ENCODE assay signal across 1 cellular context in the genomic region with DNA sequence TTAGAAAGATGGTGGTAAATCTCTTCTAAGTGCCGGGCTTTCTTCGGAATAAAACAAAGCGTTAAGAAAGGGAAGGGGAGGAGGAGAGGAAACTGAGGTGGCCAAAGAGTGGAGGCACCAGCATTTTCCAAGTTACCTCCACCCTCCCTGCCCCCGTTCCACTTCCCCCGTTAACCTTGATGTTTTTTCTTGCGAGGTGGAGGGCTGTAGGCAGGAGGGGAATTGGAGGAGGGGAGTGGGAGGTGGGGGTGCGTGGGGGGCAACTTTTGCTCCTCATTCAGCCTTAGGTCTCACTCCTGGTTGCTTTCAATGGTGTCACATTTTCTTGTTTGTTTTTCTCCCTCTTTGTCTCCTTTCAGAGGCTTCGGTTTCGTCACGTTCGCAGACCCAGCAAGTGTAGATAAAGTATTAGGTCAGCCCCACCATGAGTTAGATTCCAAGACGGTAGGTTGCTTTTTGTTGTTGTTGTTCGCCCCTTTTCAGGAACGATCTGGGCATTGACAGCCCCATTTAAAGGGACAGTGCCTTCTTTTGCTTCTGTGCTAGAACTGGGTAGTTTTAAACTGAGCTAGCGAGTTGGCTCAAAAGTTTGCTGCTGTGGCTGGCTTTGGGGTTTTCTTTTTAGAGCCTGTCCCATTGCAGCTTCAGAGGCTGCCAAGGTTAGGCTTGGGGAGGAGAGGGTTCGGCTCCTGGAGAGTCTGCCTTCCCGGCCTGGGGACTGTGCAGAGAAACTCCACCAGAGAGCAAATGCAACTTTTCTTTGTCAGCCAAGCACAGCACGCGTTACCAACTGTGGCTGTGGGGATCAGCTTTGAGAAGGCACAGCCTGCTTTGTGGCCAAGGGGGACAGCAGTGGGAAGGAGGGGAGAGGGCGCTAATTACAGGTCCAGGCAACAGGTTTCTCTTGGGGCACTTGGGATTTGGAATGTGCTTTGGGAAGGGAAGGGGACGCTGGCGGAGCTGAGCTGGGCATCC.
TF ChIP-seq lines count a peak whose summit lies in the region.

No MANE protein-coding gene starts in this region.

TF ChIP-seq in GM23338, 12 proteins besides CTCF, POLR2A, EP300 and RAD21:
- TF ChIP-seq, protein P1, sequence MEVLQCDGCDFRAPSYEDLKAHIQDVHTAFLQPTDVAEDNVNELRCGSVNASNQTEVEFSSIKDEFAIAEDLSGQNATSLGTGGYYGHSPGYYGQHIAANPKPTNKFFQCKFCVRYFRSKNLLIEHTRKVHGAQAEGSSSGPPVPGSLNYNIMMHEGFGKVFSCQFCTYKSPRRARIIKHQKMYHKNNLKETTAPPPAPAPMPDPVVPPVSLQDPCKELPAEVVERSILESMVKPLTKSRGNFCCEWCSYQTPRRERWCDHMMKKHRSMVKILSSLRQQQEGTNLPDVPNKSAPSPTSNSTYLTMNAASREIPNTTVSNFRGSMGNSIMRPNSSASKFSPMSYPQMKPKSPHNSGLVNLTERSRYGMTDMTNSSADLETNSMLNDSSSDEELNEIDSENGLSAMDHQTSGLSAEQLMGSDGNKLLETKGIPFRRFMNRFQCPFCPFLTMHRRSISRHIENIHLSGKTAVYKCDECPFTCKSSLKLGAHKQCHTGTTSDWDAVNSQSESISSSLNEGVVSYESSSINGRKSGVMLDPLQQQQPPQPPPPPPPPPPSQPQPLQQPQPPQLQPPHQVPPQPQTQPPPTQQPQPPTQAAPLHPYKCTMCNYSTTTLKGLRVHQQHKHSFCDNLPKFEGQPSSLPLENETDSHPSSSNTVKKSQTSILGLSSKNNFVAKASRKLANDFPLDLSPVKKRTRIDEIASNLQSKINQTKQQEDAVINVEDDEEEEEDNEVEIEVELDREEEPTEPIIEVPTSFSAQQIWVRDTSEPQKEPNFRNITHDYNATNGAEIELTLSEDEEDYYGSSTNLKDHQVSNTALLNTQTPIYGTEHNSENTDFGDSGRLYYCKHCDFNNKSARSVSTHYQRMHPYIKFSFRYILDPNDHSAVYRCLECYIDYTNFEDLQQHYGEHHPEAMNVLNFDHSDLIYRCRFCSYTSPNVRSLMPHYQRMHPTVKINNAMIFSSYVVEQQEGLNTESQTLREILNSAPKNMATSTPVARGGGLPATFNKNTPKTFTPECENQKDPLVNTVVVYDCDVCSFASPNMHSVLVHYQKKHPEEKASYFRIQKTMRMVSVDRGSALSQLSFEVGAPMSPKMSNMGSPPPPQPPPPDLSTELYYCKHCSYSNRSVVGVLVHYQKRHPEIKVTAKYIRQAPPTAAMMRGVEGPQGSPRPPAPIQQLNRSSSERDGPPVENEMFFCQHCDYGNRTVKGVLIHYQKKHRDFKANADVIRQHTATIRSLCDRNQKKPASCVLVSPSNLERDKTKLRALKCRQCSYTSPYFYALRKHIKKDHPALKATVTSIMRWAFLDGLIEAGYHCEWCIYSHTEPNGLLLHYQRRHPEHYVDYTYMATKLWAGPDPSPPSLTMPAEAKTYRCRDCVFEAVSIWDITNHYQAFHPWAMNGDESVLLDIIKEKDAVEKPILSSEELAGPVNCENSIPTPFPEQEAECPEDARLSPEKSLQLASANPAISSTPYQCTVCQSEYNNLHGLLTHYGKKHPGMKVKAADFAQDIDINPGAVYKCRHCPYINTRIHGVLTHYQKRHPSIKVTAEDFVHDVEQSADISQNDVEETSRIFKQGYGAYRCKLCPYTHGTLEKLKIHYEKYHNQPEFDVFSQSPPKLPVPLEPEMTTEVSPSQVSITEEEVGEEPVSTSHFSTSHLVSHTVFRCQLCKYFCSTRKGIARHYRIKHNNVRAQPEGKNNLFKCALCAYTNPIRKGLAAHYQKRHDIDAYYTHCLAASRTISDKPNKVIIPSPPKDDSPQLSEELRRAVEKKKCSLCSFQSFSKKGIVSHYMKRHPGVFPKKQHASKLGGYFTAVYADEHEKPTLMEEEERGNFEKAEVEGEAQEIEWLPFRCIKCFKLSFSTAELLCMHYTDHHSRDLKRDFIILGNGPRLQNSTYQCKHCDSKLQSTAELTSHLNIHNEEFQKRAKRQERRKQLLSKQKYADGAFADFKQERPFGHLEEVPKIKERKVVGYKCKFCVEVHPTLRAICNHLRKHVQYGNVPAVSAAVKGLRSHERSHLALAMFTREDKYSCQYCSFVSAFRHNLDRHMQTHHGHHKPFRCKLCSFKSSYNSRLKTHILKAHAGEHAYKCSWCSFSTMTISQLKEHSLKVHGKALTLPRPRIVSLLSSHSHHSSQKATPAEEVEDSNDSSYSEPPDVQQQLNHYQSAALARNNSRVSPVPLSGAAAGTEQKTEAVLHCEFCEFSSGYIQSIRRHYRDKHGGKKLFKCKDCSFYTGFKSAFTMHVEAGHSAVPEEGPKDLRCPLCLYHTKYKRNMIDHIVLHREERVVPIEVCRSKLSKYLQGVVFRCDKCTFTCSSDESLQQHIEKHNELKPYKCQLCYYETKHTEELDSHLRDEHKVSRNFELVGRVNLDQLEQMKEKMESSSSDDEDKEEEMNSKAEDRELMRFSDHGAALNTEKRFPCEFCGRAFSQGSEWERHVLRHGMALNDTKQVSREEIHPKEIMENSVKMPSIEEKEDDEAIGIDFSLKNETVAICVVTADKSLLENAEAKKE (CRISPR knock-in tag; IDR thresholded peaks at IDR 0.05): no peak
- TF ChIP-seq EZH2 (IDR thresholded peaks at IDR 0.05; ENCODE audit: low read depth, unreplicated experiment) (no peak), CREB1 (CRISPR knock-in tag; IDR thresholded peaks at IDR 0.05; ENCODE audit: low read depth) (no peak), ZNF114 (CRISPR knock-in tag; IDR thresholded peaks at IDR 0.05) (no peak), POLR2AphosphoS5 (IDR thresholded peaks at IDR 0.05; ENCODE audit: low read depth) (no peak), JUNB (IDR thresholded peaks at IDR 0.05; ENCODE audit: unreplicated experiment) (no peak), EZH2phosphoT487 (IDR thresholded peaks at IDR 0.05; ENCODE audit: unreplicated experiment) (no peak)
- TF ChIP-seq, protein P2, sequence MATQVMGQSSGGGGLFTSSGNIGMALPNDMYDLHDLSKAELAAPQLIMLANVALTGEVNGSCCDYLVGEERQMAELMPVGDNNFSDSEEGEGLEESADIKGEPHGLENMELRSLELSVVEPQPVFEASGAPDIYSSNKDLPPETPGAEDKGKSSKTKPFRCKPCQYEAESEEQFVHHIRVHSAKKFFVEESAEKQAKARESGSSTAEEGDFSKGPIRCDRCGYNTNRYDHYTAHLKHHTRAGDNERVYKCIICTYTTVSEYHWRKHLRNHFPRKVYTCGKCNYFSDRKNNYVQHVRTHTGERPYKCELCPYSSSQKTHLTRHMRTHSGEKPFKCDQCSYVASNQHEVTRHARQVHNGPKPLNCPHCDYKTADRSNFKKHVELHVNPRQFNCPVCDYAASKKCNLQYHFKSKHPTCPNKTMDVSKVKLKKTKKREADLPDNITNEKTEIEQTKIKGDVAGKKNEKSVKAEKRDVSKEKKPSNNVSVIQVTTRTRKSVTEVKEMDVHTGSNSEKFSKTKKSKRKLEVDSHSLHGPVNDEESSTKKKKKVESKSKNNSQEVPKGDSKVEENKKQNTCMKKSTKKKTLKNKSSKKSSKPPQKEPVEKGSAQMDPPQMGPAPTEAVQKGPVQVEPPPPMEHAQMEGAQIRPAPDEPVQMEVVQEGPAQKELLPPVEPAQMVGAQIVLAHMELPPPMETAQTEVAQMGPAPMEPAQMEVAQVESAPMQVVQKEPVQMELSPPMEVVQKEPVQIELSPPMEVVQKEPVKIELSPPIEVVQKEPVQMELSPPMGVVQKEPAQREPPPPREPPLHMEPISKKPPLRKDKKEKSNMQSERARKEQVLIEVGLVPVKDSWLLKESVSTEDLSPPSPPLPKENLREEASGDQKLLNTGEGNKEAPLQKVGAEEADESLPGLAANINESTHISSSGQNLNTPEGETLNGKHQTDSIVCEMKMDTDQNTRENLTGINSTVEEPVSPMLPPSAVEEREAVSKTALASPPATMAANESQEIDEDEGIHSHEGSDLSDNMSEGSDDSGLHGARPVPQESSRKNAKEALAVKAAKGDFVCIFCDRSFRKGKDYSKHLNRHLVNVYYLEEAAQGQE (IDR thresholded peaks at IDR 0.05; ENCODE audit: unreplicated experiment): no peak
TF ChIP-seq in GM23338: peak in this region for 0.
